Comparison of ENCODE assay signal across 11 cellular contexts in the genomic region with DNA sequence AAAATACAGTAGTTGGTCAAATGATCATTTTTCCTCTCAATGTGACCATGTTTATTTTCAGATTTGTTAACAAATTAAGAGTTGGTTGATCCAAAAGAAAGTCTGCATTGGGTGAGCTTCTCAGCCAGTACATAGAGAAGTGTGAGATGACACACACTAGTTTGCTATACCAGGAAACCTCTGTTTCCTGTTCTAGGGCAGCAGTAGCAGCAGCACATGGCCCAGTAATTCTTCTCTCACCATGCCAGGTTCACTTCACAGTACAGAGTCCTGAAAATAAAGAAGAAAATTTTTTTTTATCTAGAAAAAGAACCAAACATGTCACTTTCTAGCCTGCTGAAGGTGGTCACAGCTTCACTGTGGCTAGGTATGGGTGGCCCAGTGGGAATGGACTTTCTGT.
A peak's percentile ranks its signal among the peaks of the same experiment; 100 is the strongest.
DNase-seq lines count a peak whose midpoint lies in the region; ATAC-seq and TF ChIP-seq lines count a peak whose summit lies in the region.
"Had no signal": no experiment of that assay in that cellular context is flagged by ENCODE, and none has a peak within 500 bp of the region (broad histone marks: within the 10 kb centered on the region; RNA-seq: fewer than 3 reads in every experiment).

No MANE protein-coding gene starts in this region.

- no peak overlapping the region for H3K4me2 ChIP-seq in MM.1S (ENCODE audit: low read depth, low read length)

- H3F3A ChIP-seq in MM.1S (ENCODE audit: insufficient read depth, low read length) = peaks cover 7% of the 10 kb centered on the region; the same call in 1 of the 2 replicates

- H3K4me3 ChIP-seq in MM.1S (ENCODE audit: low read length) (no peak overlapping the region), upper lobe of right lung (no peak overlapping the region)

- H2AFZ ChIP-seq in MM.1S (ENCODE audit: low read length) = no peak overlapping the region

- ATAC-seq in activated naive CD4-positive, alpha-beta T cell treated with anti-CD3 and anti-CD28 coated beads, Interleukin-2, amount 50 U/mL, for 72 hours = peak; percentile 84 to 86
- peak; percentile 71 for ATAC-seq in upper lobe of right lung

- intact Hi-C loops in upper lobe of right lung (cut with DNase I) = no loop called here

- H3K9me2 ChIP-seq in MM.1S (replicated peaks; ENCODE audit: insufficient read depth, low read length) = no peaks in the 10 kb centered on the region

- H3K27me3 Mint-ChIP-seq in osteocyte (ENCODE audit: unreplicated experiment) = peaks cover 6% of the 10 kb centered on the region

- TF ChIP-seq CTCF in MM.1S (IDR thresholded peaks at IDR 0.05; ENCODE audit: low read length) = no peak
- TF ChIP-seq CTCF in upper lobe of right lung (IDR thresholded peaks at IDR 0.05) = no peak
- no peak for TF ChIP-seq CTCF in osteocyte (IDR thresholded peaks at IDR 0.05)

- no peaks in the 10 kb centered on the region for H3K4me1 Mint-ChIP-seq in osteocyte (ENCODE audit: unreplicated experiment)

- peak overlapping the region; percentile 16 to 83 for H3K27ac Mint-ChIP-seq in activated naive CD4-positive, alpha-beta T cell treated with anti-CD3 and anti-CD28 coated beads, Interleukin-2, amount 50 U/mL, for 72 hours
- no peak overlapping the region for H3K27ac Mint-ChIP-seq in osteocyte (ENCODE audit: unreplicated experiment)

- no peaks in the 10 kb centered on the region for H3K79me2 ChIP-seq in MM.1S (ENCODE audit: low read length)

- no peaks in the 10 kb centered on the region for H4K20me1 ChIP-seq in MM.1S (ENCODE audit: insufficient read depth, low read length)

- no peaks in the 10 kb centered on the region for H3K9me3 Mint-ChIP-seq in activated naive CD4-positive, alpha-beta T cell treated with anti-CD3 and anti-CD28 coated beads, Interleukin-2, amount 50 U/mL, for 72 hours
- no peaks in the 10 kb centered on the region for H3K9me3 Mint-ChIP-seq in osteocyte (ENCODE audit: unreplicated experiment)

- H3K36me3 ChIP-seq in MM.1S (replicated peaks; ENCODE audit: insufficient read depth, low read length) = no peaks in the 10 kb centered on the region
- no peaks in the 10 kb centered on the region for H3K36me3 ChIP-seq in upper lobe of right lung

- no peaks in the 10 kb centered on the region for H3K27me3 ChIP-seq in MM.1S (replicated peaks; ENCODE audit: insufficient read depth, low read length)
- H3K27me3 ChIP-seq in upper lobe of right lung = no peaks in the 10 kb centered on the region

- H3K4me1 ChIP-seq in MM.1S (ENCODE audit: low read length) (peaks cover 13% of the 10 kb centered on the region), upper lobe of right lung (no peaks in the 10 kb centered on the region)

- no peak overlapping the region for H3K9ac ChIP-seq in MM.1S (ENCODE audit: low read length)

- peaks cover 12 to 15% of the 10 kb centered on the region in 2 donors for H3K36me3 Mint-ChIP-seq in activated naive CD4-positive, alpha-beta T cell treated with anti-CD3 and anti-CD28 coated beads, Interleukin-2, amount 50 U/mL, for 72 hours
- no peaks in the 10 kb centered on the region for H3K36me3 Mint-ChIP-seq in osteocyte (ENCODE audit: unreplicated experiment)

- H3K27ac ChIP-seq in MM.1S (ENCODE audit: low read length) = no peak overlapping the region
- H3K27ac ChIP-seq in upper lobe of right lung = peak overlapping the region; percentile 28
- H3K27ac ChIP-seq: C4-2B, VCaP had no signal

- no peak overlapping the region for H3K4me3 Mint-ChIP-seq in osteocyte (ENCODE audit: unreplicated experiment)

- peak in 5 of 6 experiments; percentile 5 to 57 (median 50) for DNase-seq in stimulated activated naive CD4-positive, alpha-beta T cell (lab: John Stamatoyannopoulos, UW)
- no peak for DNase-seq in stimulated activated naive CD4-positive, alpha-beta T cell treated with Interleukin-2 at 50 U/mL for 16 hours (lab: John Stamatoyannopoulos, UW)
- peak; percentile 51 for DNase-seq in MM.1S
- no peak for DNase-seq in activated naive CD4-positive, alpha-beta T cell treated with anti-CD3 and anti-CD28 coated beads, Interleukin-2, amount 50 U/mL, for 72 hours (ENCODE audit: low spot score in 2 of 2)
- no peak for DNase-seq in upper lobe of right lung
- no peak for DNase-seq in AG08395 (ENCODE audit: low spot score)
- DNase-seq in NCI-H2196 (lab: John Stamatoyannopoulos, UW; ENCODE audit: unreplicated experiment) = no peak
- no peak for DNase-seq in osteocyte (ENCODE audit: extremely low spot score, unreplicated experiment)
- DNase-seq: NCI-H2227 treated with DMSO at 0.1 percent for 48 hours had no signal

- no peaks in the 10 kb centered on the region for H3K9me3 ChIP-seq in MM.1S (replicated peaks; ENCODE audit: insufficient read depth, low read length)
- no peaks in the 10 kb centered on the region for H3K9me3 ChIP-seq in upper lobe of right lung

Comparison
In these comparisons a context has a peak if more than half of its experiments do, and no peak if none do; other contexts are left out.
1. DNase-seq: peak in stimulated activated naive CD4-positive, alpha-beta T cell (5 of 6) and MM.1S (single experiment); none in stimulated activated naive CD4-positive, alpha-beta T cell treated with Interleukin-2 at 50 U/mL for 16 hours (single experiment), activated naive CD4-positive, alpha-beta T cell treated with anti-CD3 and anti-CD28 coated beads, Interleukin-2, amount 50 U/mL, for 72 hours (0 of 2), upper lobe of right lung (single experiment), AG08395 (single experiment), NCI-H2196 (single experiment) and osteocyte (single experiment).